ENCODE assay signal across 1 cellular context in the genomic region with DNA sequence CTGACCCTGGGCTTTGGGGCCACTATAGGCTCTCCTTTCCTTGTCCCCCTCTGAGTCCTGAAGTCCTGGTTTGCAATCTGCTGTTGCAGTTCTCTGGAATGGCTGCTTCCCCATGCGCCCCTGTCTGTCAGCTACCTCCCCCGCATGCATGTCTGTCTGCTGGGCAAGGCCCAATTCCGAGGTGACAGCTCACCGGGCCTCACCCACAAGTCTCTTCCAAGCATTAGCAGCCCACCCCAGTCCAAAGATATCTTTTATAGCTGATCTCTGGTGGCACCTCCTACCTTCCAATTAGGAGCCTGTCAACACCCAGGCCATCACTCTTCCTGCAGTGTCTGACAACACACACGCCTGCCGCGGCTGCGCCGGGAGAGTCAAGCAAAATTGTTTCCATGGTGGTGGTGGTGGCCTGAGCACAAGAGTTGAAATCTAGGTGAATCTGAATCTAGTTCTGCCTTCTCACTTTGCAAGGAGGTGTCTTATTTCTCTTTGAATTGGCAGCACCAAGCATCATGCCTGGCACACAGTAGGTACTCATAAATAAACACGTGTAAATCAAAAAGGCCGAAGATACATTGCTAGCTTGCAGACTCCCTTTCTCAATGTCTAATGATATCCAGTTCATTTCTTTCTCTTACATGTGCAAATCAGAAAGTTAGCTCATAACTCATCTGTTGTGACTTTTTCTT.
TF ChIP-seq lines count a peak whose summit lies in the region.

No MANE protein-coding gene starts in this region.

TF ChIP-seq in K562, 482 proteins besides CTCF, POLR2A, EP300 and RAD21 (continued from another document and continues in another):
- TF ChIP-seq, protein P1, sequence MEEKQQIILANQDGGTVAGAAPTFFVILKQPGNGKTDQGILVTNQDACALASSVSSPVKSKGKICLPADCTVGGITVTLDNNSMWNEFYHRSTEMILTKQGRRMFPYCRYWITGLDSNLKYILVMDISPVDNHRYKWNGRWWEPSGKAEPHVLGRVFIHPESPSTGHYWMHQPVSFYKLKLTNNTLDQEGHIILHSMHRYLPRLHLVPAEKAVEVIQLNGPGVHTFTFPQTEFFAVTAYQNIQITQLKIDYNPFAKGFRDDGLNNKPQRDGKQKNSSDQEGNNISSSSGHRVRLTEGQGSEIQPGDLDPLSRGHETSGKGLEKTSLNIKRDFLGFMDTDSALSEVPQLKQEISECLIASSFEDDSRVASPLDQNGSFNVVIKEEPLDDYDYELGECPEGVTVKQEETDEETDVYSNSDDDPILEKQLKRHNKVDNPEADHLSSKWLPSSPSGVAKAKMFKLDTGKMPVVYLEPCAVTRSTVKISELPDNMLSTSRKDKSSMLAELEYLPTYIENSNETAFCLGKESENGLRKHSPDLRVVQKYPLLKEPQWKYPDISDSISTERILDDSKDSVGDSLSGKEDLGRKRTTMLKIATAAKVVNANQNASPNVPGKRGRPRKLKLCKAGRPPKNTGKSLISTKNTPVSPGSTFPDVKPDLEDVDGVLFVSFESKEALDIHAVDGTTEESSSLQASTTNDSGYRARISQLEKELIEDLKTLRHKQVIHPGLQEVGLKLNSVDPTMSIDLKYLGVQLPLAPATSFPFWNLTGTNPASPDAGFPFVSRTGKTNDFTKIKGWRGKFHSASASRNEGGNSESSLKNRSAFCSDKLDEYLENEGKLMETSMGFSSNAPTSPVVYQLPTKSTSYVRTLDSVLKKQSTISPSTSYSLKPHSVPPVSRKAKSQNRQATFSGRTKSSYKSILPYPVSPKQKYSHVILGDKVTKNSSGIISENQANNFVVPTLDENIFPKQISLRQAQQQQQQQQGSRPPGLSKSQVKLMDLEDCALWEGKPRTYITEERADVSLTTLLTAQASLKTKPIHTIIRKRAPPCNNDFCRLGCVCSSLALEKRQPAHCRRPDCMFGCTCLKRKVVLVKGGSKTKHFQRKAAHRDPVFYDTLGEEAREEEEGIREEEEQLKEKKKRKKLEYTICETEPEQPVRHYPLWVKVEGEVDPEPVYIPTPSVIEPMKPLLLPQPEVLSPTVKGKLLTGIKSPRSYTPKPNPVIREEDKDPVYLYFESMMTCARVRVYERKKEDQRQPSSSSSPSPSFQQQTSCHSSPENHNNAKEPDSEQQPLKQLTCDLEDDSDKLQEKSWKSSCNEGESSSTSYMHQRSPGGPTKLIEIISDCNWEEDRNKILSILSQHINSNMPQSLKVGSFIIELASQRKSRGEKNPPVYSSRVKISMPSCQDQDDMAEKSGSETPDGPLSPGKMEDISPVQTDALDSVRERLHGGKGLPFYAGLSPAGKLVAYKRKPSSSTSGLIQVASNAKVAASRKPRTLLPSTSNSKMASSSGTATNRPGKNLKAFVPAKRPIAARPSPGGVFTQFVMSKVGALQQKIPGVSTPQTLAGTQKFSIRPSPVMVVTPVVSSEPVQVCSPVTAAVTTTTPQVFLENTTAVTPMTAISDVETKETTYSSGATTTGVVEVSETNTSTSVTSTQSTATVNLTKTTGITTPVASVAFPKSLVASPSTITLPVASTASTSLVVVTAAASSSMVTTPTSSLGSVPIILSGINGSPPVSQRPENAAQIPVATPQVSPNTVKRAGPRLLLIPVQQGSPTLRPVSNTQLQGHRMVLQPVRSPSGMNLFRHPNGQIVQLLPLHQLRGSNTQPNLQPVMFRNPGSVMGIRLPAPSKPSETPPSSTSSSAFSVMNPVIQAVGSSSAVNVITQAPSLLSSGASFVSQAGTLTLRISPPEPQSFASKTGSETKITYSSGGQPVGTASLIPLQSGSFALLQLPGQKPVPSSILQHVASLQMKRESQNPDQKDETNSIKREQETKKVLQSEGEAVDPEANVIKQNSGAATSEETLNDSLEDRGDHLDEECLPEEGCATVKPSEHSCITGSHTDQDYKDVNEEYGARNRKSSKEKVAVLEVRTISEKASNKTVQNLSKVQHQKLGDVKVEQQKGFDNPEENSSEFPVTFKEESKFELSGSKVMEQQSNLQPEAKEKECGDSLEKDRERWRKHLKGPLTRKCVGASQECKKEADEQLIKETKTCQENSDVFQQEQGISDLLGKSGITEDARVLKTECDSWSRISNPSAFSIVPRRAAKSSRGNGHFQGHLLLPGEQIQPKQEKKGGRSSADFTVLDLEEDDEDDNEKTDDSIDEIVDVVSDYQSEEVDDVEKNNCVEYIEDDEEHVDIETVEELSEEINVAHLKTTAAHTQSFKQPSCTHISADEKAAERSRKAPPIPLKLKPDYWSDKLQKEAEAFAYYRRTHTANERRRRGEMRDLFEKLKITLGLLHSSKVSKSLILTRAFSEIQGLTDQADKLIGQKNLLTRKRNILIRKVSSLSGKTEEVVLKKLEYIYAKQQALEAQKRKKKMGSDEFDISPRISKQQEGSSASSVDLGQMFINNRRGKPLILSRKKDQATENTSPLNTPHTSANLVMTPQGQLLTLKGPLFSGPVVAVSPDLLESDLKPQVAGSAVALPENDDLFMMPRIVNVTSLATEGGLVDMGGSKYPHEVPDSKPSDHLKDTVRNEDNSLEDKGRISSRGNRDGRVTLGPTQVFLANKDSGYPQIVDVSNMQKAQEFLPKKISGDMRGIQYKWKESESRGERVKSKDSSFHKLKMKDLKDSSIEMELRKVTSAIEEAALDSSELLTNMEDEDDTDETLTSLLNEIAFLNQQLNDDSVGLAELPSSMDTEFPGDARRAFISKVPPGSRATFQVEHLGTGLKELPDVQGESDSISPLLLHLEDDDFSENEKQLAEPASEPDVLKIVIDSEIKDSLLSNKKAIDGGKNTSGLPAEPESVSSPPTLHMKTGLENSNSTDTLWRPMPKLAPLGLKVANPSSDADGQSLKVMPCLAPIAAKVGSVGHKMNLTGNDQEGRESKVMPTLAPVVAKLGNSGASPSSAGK (IDR thresholded peaks at IDR 0.05) = peak; percentile 55; the same call in 1 of the 2 replicates
- no peak for TF ChIP-seq ZNF77 (CRISPR knock-in tag; IDR thresholded peaks at IDR 0.05)
- TF ChIP-seq, protein P2, sequence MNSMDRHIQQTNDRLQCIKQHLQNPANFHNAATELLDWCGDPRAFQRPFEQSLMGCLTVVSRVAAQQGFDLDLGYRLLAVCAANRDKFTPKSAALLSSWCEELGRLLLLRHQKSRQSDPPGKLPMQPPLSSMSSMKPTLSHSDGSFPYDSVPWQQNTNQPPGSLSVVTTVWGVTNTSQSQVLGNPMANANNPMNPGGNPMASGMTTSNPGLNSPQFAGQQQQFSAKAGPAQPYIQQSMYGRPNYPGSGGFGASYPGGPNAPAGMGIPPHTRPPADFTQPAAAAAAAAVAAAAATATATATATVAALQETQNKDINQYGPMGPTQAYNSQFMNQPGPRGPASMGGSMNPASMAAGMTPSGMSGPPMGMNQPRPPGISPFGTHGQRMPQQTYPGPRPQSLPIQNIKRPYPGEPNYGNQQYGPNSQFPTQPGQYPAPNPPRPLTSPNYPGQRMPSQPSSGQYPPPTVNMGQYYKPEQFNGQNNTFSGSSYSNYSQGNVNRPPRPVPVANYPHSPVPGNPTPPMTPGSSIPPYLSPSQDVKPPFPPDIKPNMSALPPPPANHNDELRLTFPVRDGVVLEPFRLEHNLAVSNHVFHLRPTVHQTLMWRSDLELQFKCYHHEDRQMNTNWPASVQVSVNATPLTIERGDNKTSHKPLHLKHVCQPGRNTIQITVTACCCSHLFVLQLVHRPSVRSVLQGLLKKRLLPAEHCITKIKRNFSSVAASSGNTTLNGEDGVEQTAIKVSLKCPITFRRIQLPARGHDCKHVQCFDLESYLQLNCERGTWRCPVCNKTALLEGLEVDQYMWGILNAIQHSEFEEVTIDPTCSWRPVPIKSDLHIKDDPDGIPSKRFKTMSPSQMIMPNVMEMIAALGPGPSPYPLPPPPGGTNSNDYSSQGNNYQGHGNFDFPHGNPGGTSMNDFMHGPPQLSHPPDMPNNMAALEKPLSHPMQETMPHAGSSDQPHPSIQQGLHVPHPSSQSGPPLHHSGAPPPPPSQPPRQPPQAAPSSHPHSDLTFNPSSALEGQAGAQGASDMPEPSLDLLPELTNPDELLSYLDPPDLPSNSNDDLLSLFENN (IDR thresholded peaks at IDR 0.05; ENCODE audit: low read depth in 2 of 2, low read length in 2 of 2) = 0 out of 4 replicates have a peak, but pooled peaks of 1 of the 2 experiments have one; percentile 32
- TF ChIP-seq PTRF (tag; IDR thresholded peaks at IDR 0.05) = no peak
- TF ChIP-seq CHD4 (IDR thresholded peaks at IDR 0.05; ENCODE audit: insufficient read depth, insufficient replicate concordance, low read depth, low read length, poor library complexity, severe bottlenecking) = peak; percentile 30
- no peak for TF ChIP-seq CEBPB (tag; IDR thresholded peaks at IDR 0.05)
- TF ChIP-seq, protein P3, sequence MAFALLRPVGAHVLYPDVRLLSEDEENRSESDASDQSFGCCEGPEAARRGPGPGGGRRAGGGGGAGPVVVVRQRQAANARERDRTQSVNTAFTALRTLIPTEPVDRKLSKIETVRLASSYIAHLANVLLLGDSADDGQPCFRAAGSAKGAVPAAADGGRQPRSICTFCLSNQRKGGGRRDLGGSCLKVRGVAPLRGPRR (CRISPR knock-in tag; IDR thresholded peaks at IDR 0.05) = 0 out of 2 replicates have a peak, but pooled peaks have one; percentile 17
- no peak for TF ChIP-seq NCOA6 (IDR thresholded peaks at IDR 0.05)
- TF ChIP-seq RCOR1 (IDR thresholded peaks at IDR 0.05; ENCODE audit: borderline replicate concordance in 1 of 2, low read depth in 2 of 2, low read length in 2 of 2) = peak in 1 of 2 experiments; percentile 56; a peak in 2 of 4 replicates
- TF ChIP-seq CBFA2T2 (conservative IDR thresholded peaks at IDR 0.05) = peak; percentile 53
- peak; percentile 89 to 91 for TF ChIP-seq NRF1 (conservative IDR thresholded peaks at IDR 0.05 in 1 of 2, IDR thresholded peaks at IDR 0.05 in 1 of 2)
- TF ChIP-seq, protein P4, sequence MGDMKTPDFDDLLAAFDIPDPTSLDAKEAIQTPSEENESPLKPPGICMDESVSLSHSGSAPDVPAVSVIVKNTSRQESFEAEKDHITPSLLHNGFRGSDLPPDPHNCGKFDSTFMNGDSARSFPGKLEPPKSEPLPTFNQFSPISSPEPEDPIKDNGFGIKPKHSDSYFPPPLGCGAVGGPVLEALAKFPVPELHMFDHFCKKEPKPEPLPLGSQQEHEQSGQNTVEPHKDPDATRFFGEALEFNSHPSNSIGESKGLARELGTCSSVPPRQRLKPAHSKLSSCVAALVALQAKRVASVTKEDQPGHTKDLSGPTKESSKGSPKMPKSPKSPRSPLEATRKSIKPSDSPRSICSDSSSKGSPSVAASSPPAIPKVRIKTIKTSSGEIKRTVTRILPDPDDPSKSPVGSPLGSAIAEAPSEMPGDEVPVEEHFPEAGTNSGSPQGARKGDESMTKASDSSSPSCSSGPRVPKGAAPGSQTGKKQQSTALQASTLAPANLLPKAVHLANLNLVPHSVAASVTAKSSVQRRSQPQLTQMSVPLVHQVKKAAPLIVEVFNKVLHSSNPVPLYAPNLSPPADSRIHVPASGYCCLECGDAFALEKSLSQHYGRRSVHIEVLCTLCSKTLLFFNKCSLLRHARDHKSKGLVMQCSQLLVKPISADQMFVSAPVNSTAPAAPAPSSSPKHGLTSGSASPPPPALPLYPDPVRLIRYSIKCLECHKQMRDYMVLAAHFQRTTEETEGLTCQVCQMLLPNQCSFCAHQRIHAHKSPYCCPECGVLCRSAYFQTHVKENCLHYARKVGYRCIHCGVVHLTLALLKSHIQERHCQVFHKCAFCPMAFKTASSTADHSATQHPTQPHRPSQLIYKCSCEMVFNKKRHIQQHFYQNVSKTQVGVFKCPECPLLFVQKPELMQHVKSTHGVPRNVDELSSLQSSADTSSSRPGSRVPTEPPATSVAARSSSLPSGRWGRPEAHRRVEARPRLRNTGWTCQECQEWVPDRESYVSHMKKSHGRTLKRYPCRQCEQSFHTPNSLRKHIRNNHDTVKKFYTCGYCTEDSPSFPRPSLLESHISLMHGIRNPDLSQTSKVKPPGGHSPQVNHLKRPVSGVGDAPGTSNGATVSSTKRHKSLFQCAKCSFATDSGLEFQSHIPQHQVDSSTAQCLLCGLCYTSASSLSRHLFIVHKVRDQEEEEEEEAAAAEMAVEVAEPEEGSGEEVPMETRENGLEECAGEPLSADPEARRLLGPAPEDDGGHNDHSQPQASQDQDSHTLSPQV (IDR thresholded peaks at IDR 0.05) = peak; percentile 77
- peak; percentile 19 for TF ChIP-seq ZFP36 (IDR thresholded peaks at IDR 0.05; ENCODE audit: low read depth, low read length, partially characterized antibody)
- no peak for TF ChIP-seq ZBTB9 (CRISPR knock-in tag; IDR thresholded peaks at IDR 0.05)
- TF ChIP-seq, protein P5, sequence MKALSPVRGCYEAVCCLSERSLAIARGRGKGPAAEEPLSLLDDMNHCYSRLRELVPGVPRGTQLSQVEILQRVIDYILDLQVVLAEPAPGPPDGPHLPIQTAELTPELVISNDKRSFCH (CRISPR knock-in tag; IDR thresholded peaks at IDR 0.05) = no peak
- TF ChIP-seq, protein P5 (tag; IDR thresholded peaks at IDR 0.05) = peak; percentile 42
- TF ChIP-seq BHLHE40 (IDR thresholded peaks at IDR 0.05; ENCODE audit: low read length) = peak; percentile 15; the same call in 1 of the 2 replicates
- TF ChIP-seq YY1 (IDR thresholded peaks at IDR 0.05; ENCODE audit: borderline replicate concordance in 1 of 3, control insufficient read depth in 1 of 3, extremely low read depth in 1 of 3, insufficient read depth in 3 of 3, insufficient read length in 1 of 3, insufficient replicate concordance in 2 of 3, low read depth in 1 of 3, low read length in 2 of 3) = peak in 2 of 3 experiments; percentile 64 to 84
- TF ChIP-seq, protein P6, sequence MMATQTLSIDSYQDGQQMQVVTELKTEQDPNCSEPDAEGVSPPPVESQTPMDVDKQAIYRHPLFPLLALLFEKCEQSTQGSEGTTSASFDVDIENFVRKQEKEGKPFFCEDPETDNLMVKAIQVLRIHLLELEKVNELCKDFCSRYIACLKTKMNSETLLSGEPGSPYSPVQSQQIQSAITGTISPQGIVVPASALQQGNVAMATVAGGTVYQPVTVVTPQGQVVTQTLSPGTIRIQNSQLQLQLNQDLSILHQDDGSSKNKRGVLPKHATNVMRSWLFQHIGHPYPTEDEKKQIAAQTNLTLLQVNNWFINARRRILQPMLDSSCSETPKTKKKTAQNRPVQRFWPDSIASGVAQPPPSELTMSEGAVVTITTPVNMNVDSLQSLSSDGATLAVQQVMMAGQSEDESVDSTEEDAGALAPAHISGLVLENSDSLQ (IDR thresholded peaks at IDR 0.05) = peak; percentile 94
- peak; percentile 63; the same call in 1 of the 2 replicates for TF ChIP-seq TCF3 (CRISPR knock-in tag; IDR thresholded peaks at IDR 0.05)
- TF ChIP-seq, protein P7, sequence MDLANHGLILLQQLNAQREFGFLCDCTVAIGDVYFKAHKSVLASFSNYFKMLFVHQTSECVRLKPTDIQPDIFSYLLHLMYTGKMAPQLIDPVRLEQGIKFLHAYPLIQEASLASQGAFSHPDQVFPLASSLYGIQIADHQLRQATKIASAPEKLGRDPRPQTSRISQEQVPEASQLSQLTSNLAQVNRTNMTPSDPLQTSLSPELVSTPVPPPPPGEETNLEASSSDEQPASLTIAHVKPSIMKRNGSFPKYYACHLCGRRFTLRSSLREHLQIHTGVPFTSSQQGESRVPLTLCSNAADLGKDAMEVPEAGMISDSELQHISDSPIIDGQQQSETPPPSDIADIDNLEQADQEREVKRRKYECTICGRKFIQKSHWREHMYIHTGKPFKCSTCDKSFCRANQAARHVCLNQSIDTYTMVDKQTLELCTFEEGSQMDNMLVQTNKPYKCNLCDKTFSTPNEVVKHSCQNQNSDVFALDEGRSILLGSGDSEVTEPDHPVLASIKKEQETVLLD (IDR thresholded peaks at IDR 0.05) = peak; percentile 66
- TF ChIP-seq XRCC5 (IDR thresholded peaks at IDR 0.05; ENCODE audit: low read depth, low read length) = peak; percentile 22; the same call in 1 of the 2 replicates
